Comparison of ENCODE assay signal across 25 cellular contexts in genomic region chr3:131713416-131714118, GRCh38.
DNase-seq lines count a peak whose midpoint lies in the region; ATAC-seq, FAIRE-seq and TF ChIP-seq lines count a peak whose summit lies in the region.
"Had no signal": no experiment of that assay in that cellular context is flagged by ENCODE, and none has a peak within 500 bp of the region (broad histone marks: within the 10 kb centered on the region; RNA-seq: fewer than 3 reads in every experiment).

No MANE protein-coding gene starts in this region.

- H2AFZ ChIP-seq in MM.1S (ENCODE audit: low read length) (no peak overlapping the region), K562 (ENCODE audit: low read depth, low read length) (no peak overlapping the region)

- 0% methylated on average over 3 of the region's 3 CpGs for WGBS in K562 (ENCODE audit: insufficient coverage, low coverage, missing lambda C conversion rate)

- ATAC-seq in stimulated activated naive CD8-positive, alpha-beta T cell treated with anti-CD3 and anti-CD28 coated beads, Interleukin-15, amount 100 ng/mL, for 72 hours, result no peak
- ATAC-seq in stimulated activated naive CD8-positive, alpha-beta T cell treated with anti-CD3 and anti-CD28 coated beads, Interleukin-15, Interleukin-2, amounts not matched to agents 100 U/mL and 50 U/mL, for 24 hours, result no peak
- ATAC-seq in K562 (no peak), GM21528 (IDR thresholded peaks at IDR 0.05; ENCODE audit: low FRiP score, unreplicated experiment) (no peak), HG03039 (IDR thresholded peaks at IDR 0.05; ENCODE audit: unreplicated experiment) (no peak), GM18873 (IDR thresholded peaks at IDR 0.05; ENCODE audit: low FRiP score, unreplicated experiment) (no peak)
- ATAC-seq: Panc1 had no signal

- in situ Hi-C loops in K562 (cut with MboI), result no loop called here

- peaks cover 22% of the 10 kb centered on the region for H3F3A ChIP-seq in MM.1S (ENCODE audit: insufficient read depth, low read length)

- H4K20me1 ChIP-seq in MM.1S (ENCODE audit: insufficient read depth, low read length) (no peaks in the 10 kb centered on the region), K562 (replicated peaks; ENCODE audit: control insufficient read depth, insufficient read depth, low read length) (no peaks in the 10 kb centered on the region)

- H3K36me3 ChIP-seq in MM.1S (replicated peaks; ENCODE audit: insufficient read depth, low read length), result no peaks in the 10 kb centered on the region
- H3K36me3 ChIP-seq in K562 (ENCODE audit: control insufficient read depth, insufficient read depth, low read length), result no peaks in the 10 kb centered on the region

- H3K4me3 ChIP-seq in MM.1S (ENCODE audit: low read length), result no peak overlapping the region
- H3K4me3 ChIP-seq in K562, result no peak overlapping the region

- CTCF ChIA-PET in K562 (lab: Yijun Ruan, JAX; ENCODE audit: low intra/inter-chr PET ratio), result interaction anchor here (0.6 kb wide), 1 partner anchor 293 kb away, joined by 3 read pairs; no protein-coding TSS in a partner anchor

- intact Hi-C loops in K562 (cut with micrococcal nuclease), result no loop called here

- H3K27me3 ChIP-seq in MM.1S (replicated peaks; ENCODE audit: insufficient read depth, low read length) (no peaks in the 10 kb centered on the region), K562 (ENCODE audit: control insufficient read depth in 2 of 2, insufficient read depth in 2 of 2, low read length in 2 of 2) (no peaks in the 10 kb centered on the region)

- no peaks in the 10 kb centered on the region for H3K9me1 ChIP-seq in K562 (ENCODE audit: control insufficient read depth, insufficient read depth, low read length)

- no peaks in the 10 kb centered on the region for H3K9me2 ChIP-seq in MM.1S (replicated peaks; ENCODE audit: insufficient read depth, low read length)

- H3K27ac ChIP-seq in MM.1S (ENCODE audit: low read length) (no peak overlapping the region), K562 (ENCODE audit: extremely low read depth, low read depth, low read length) (no peak overlapping the region)
- H3K27ac ChIP-seq: RWPE1 had no signal

- H3K27ac Mint-ChIP-seq in stimulated activated naive CD8-positive, alpha-beta T cell treated with anti-CD3 and anti-CD28 coated beads, Interleukin-15, amount 100 ng/mL, for 72 hours, result peak overlapping the region; percentile 69 to 78
- H3K27ac Mint-ChIP-seq: CD4-positive, alpha-beta memory T cell; T-helper 1 cell treated with Interleukin-12 subunit alpha and Interleukin-12 subunit beta and Interleukin-4 antibody, amounts not matched to agents 30 μg/mL and 1 μg/mL, for 36 hours had no signal

- no peak for FAIRE-seq in K562 (lab: Jason Lieb, UNC)
- FAIRE-seq: G401.6, H54, HTR-8/SVneo had no signal

- DNase-seq in stimulated activated naive CD8-positive, alpha-beta T cell treated with anti-CD3 and anti-CD28 coated beads, Interleukin-15, amount 100 ng/mL, for 72 hours, result no peak
- DNase-seq in stimulated activated naive CD8-positive, alpha-beta T cell treated with anti-CD3 and anti-CD28 coated beads, Interleukin-15, Interleukin-2, amounts not matched to agents 100 U/mL and 50 U/mL, for 24 hours, result no peak
- no peak for DNase-seq in MM.1S
- no peak for DNase-seq in K562 (ENCODE audit: extremely low read depth in 1 of 4, low spot score in 3 of 4)
- DNase-seq: C1 segment of cervical spinal cord; CD4-positive, alpha-beta memory T cell; COR-L47; DMS53; NCI-H1092 treated with DMSO at 0.1 percent for 48 hours; NCI-H1436; NCI-H187; NCI-H2081 treated with DMSO at 0.1 percent for 48 hours; NCI-H2171; NCI-H748 treated with DMSO at 0.1 percent for 48 hours; NK-92 treated with Interleukin-12 subunit alpha and Interleukin-12 subunit beta, amount 100 ng/mL, for 24 hours; SHP77 had no signal

- TF ChIP-seq CTCF in MM.1S (IDR thresholded peaks at IDR 0.05; ENCODE audit: low read length), result no peak
- TF ChIP-seq CTCF in K562 (IDR thresholded peaks at IDR 0.05 in 2 of 3, conservative IDR thresholded peaks at IDR 0.05 in 1 of 3; ENCODE audit: insufficient read depth in 2 of 3, low read depth in 1 of 3, low read length in 3 of 3), result no peak

- TF ChIP-seq RAD21 in K562 (CRISPR knock-in tag; conservative IDR thresholded peaks at IDR 0.05 in 1 of 2, IDR thresholded peaks at IDR 0.05 in 1 of 2), result no peak

- TF ChIP-seq POLR2A in K562 (conservative IDR thresholded peaks at IDR 0.05), result no peak

- H3K9me3 ChIP-seq in MM.1S (replicated peaks; ENCODE audit: insufficient read depth, low read length), result no peaks in the 10 kb centered on the region
- no peaks in the 10 kb centered on the region for H3K9me3 ChIP-seq in K562 (replicated peaks; ENCODE audit: control insufficient read depth, insufficient read depth, low read depth, low read length)

- no peaks in the 10 kb centered on the region for H3K9me3 Mint-ChIP-seq in stimulated activated naive CD8-positive, alpha-beta T cell treated with anti-CD3 and anti-CD28 coated beads, Interleukin-15, amount 100 ng/mL, for 72 hours
- H3K9me3 Mint-ChIP-seq: CD4-positive, alpha-beta memory T cell; T-helper 1 cell treated with Interleukin-12 subunit alpha and Interleukin-12 subunit beta and Interleukin-4 antibody, amounts not matched to agents 30 μg/mL and 1 μg/mL, for 36 hours had no signal

- H3K4me2 ChIP-seq in MM.1S (ENCODE audit: low read depth, low read length), result peak overlapping the region; percentile 12; the same call in 1 of the 2 replicates
- no peak overlapping the region for H3K4me2 ChIP-seq in K562 (ENCODE audit: insufficient read depth, low read length)

- peaks cover 9% of the 10 kb centered on the region for H3K27me3 Mint-ChIP-seq in stimulated activated naive CD8-positive, alpha-beta T cell treated with anti-CD3 and anti-CD28 coated beads, Interleukin-15, amount 100 ng/mL, for 72 hours

- H3K4me1 ChIP-seq in MM.1S (ENCODE audit: low read length) (peaks cover 46% of the 10 kb centered on the region), K562 (replicated peaks in 1 of 2; ENCODE audit: control insufficient read depth in 2 of 2, insufficient read depth in 2 of 2, low read length in 2 of 2) (no peaks in the 10 kb centered on the region; a peak in 1 of 5 replicates)

- H3K79me2 ChIP-seq in MM.1S (ENCODE audit: low read length), result no peaks in the 10 kb centered on the region
- no peaks in the 10 kb centered on the region for H3K79me2 ChIP-seq in K562 (ENCODE audit: control insufficient read depth, insufficient read depth, low read length)

- H3K9ac ChIP-seq in MM.1S (ENCODE audit: low read length) (no peak overlapping the region), K562 (ENCODE audit: insufficient read depth in 1 of 2, low read depth in 2 of 2, low read length in 2 of 2) (no peak overlapping the region)

- POLR2A ChIA-PET in K562 (lab: Yijun Ruan, JAX), result no interaction called here

- H3K4me3 Mint-ChIP-seq in stimulated activated naive CD8-positive, alpha-beta T cell treated with anti-CD3 and anti-CD28 coated beads, Interleukin-15, amount 100 ng/mL, for 72 hours, result no peak overlapping the region
- H3K4me3 Mint-ChIP-seq: CD4-positive, alpha-beta memory T cell; T-helper 1 cell treated with Interleukin-12 subunit alpha and Interleukin-12 subunit beta and Interleukin-4 antibody, amounts not matched to agents 30 μg/mL and 1 μg/mL, for 36 hours had no signal

- TF ChIP-seq EP300 in K562 (IDR thresholded peaks at IDR 0.05; ENCODE audit: low read length), result no peak

- peaks cover 29% of the 10 kb centered on the region for H3K4me1 Mint-ChIP-seq in stimulated activated naive CD8-positive, alpha-beta T cell treated with anti-CD3 and anti-CD28 coated beads, Interleukin-15, amount 100 ng/mL, for 72 hours
- H3K4me1 Mint-ChIP-seq: CD4-positive, alpha-beta memory T cell had no signal

- no TSS peak for BruUV-seq in K562 (replicated peaks; lab: Mats Ljungman, UMichigan)

TF ChIP-seq in K562, 482 proteins besides CTCF, POLR2A, EP300 and RAD21:
- peak; percentile 37; the same call in 1 of the 2 replicates for TF ChIP-seq ATF7 (IDR thresholded peaks at IDR 0.05)
- no peak for TF ChIP-seq ZBTB12 (CRISPR knock-in tag; IDR thresholded peaks at IDR 0.05)
TF ChIP-seq in K562: peak in this region for 1.
